ENCODE assay signal across 9 cellular contexts in genomic region chr12:120242971-120243699, GRCh38. TPM values are rescaled to one million over a fixed set of nuclear protein-coding genes. Genes with fewer than 3 reads are reported as not detected.
DNase-seq lines count a peak whose midpoint lies in the region; ATAC-seq and TF ChIP-seq lines count a peak whose summit lies in the region.
"Had no signal": no experiment of that assay in that cellular context is flagged by ENCODE, and none has a peak within 500 bp of the region (broad histone marks: within the 10 kb centered on the region; RNA-seq: fewer than 3 reads in every experiment).

No MANE protein-coding gene starts in this region.

- H3K36me3 ChIP-seq in A673 (ENCODE audit: insufficient read depth, low read length, poor library complexity, severe bottlenecking): no peaks in the 10 kb centered on the region
- H3K36me3 ChIP-seq in Panc1 (ENCODE audit: control insufficient read depth, insufficient read depth, low read length): no peaks in the 10 kb centered on the region; the same call in 1 of the 2 replicates
- no peaks in the 10 kb centered on the region for H3K36me3 ChIP-seq in liver (ENCODE audit: control insufficient read depth in 4 of 4, insufficient read depth in 3 of 4, low read depth in 1 of 4, low read length in 3 of 4)

- no peaks in the 10 kb centered on the region for H3K9me3 ChIP-seq in A673 (ENCODE audit: low read depth, low read length, poor library complexity, severe bottlenecking)
- H3K9me3 ChIP-seq in Panc1 (ENCODE audit: control insufficient read depth, insufficient read depth, low read depth, low read length): no peaks in the 10 kb centered on the region
- no peaks in the 10 kb centered on the region for H3K9me3 ChIP-seq in liver (ENCODE audit: control insufficient read depth in 4 of 4, low read length in 3 of 4)

- H3K27ac ChIP-seq in A673 (ENCODE audit: low read depth, low read length, poor library complexity, severe bottlenecking) (no peak overlapping the region), Panc1 (ENCODE audit: low read length) (peak overlapping the region; percentile 87), liver (ENCODE audit: low read depth in 1 of 2, low read length in 2 of 2) (peak overlapping the region; percentile 47 to 51)

- in situ Hi-C loops in Panc1 (cut with HindIII; ENCODE audit: low pct_unique_long_range_greater_than_20kb, low sequenced_read_pairs): no loop called here

- no peak overlapping the region for H3K9ac ChIP-seq in liver (ENCODE audit: low read depth in 1 of 2, low read length in 2 of 2)

- WGBS in liver: 87% methylated on average over 8 of the region's 8 CpGs

- H3K4me1 ChIP-seq in A673 (ENCODE audit: insufficient read depth, low read length, poor library complexity, severe bottlenecking): peaks cover 36% of the 10 kb centered on the region
- peaks cover 95% of the 10 kb centered on the region for H3K4me1 ChIP-seq in Panc1 (ENCODE audit: control insufficient read depth, insufficient read depth, low read length)
- peaks cover 6 to 37% (median 23%) of the 10 kb centered on the region in 4 donors for H3K4me1 ChIP-seq in liver (ENCODE audit: control insufficient read depth in 4 of 4, insufficient read depth in 4 of 4, low read length in 3 of 4)

- ATAC-seq in Panc1 (no peak), HG03095 (IDR thresholded peaks at IDR 0.05; ENCODE audit: unreplicated experiment) (no peak), HG03097 (IDR thresholded peaks at IDR 0.05; ENCODE audit: low FRiP score, unreplicated experiment) (no peak)
- ATAC-seq: PC-3 had no signal

- intact Hi-C loops in A673 (cut with micrococcal nuclease; ENCODE audit: unreplicated experiment) (no loop called here), Panc1 (cut with micrococcal nuclease; ENCODE audit: unreplicated experiment) (no loop called here)

- peak; percentile 51 for DNase-seq in A673 (ENCODE audit: low spot score)
- no peak for DNase-seq in Panc1 (ENCODE audit: low read depth, low spot score)
- no peak for DNase-seq in SW 1271 (lab: John Stamatoyannopoulos, UW)
- DNase-seq: effector CD4-positive, alpha-beta T cell; PC-3 had no signal

- no peak for TF ChIP-seq CTCF in A673 (conservative IDR thresholded peaks at IDR 0.05; ENCODE audit: low read depth, low read length)
- no peak for TF ChIP-seq CTCF in Panc1 (IDR thresholded peaks at IDR 0.05)
- TF ChIP-seq CTCF in liver (IDR thresholded peaks at IDR 0.05; ENCODE audit: low read depth, low read length, missing input control): no peak

- H3K27me3 ChIP-seq in A673 (replicated peaks; ENCODE audit: insufficient read depth, low read depth, low read length, poor library complexity): no peaks in the 10 kb centered on the region
- H3K27me3 ChIP-seq in Panc1 (ENCODE audit: control insufficient read depth, insufficient read depth, low read length): no peaks in the 10 kb centered on the region
- H3K27me3 ChIP-seq in liver (ENCODE audit: control insufficient read depth in 4 of 4, insufficient read depth in 4 of 4, low read length in 3 of 4): no peaks in the 10 kb centered on the region

- CTCF ChIA-PET in A673 (lab: Charles Lee) (interaction anchor here (0.5 to 1.6 kb wide), 2 partner anchors 8 to 14 kb away, joined by 3 to 4 read pairs; no protein-coding TSS in a partner anchor), Panc1 (lab: Charles Lee) (interaction anchor here (0.5 to 1.1 kb wide), 3 partner anchors 15 to 1347 kb away, joined by 3 to 8 read pairs (median 4); no protein-coding TSS in a partner anchor)

- BruUV-seq in A673 (replicated peaks; lab: Mats Ljungman, UMichigan): no TSS peak
- no TSS peak for BruUV-seq in Panc1 (replicated peaks; lab: Mats Ljungman, UMichigan)

- no peak for TF ChIP-seq RAD21 in liver (IDR thresholded peaks at IDR 0.05)

- POLR2A ChIA-PET in A673 (lab: Charles Lee; ENCODE audit: low non-redundant PET) (no interaction called here), Panc1 (lab: Charles Lee) (interaction anchor here (0.5 to 1.0 kb wide), 3 partner anchors 42 to 329 kb away, joined by 3 to 17 read pairs (median 3); partner anchors contain the start of gene RPLP0)

- H3K4me3 ChIP-seq in A673 (ENCODE audit: low read depth, low read length, poor library complexity, severe bottlenecking): no peak overlapping the region
- H3K4me3 ChIP-seq in Panc1 (ENCODE audit: low read depth in 2 of 2, low read length in 2 of 2): no peak overlapping the region
- no peak overlapping the region for H3K4me3 ChIP-seq in liver (ENCODE audit: low read depth in 1 of 3, low read length in 3 of 3)

TF ChIP-seq in liver, 16 proteins besides CTCF, POLR2A, EP300 and RAD21:
- no peak for TF ChIP-seq SP1 (IDR thresholded peaks at IDR 0.05)

RNA-seq across cellular contexts. Expression of gene PXN, which starts 22.4 kb away (rescaled TPM):
- total RNA-seq in A673 (2021): 110 and 127 TPM in 2 replicates
- 484 TPM for total RNA-seq in Panc1 (2021; ENCODE audit: unreplicated experiment)
- 478 TPM for polyA plus RNA-seq in Panc1 (2012; ENCODE audit: insufficient read length)
- 10 to 100 TPM in 1 of 2 donors, 1 to 10 TPM in 1; 6.0 to 13.1 TPM for total RNA-seq in liver
- 10 to 100 TPM; 12.0 to 12.6 TPM for polyA plus RNA-seq in liver

RNA-seq across cellular contexts. Expression of gene RPLP0, which starts 42.2 kb away (rescaled TPM):
- total RNA-seq in A673 (2021): 1,951 and 2,047 TPM in 2 replicates
- 2,628 TPM for total RNA-seq in Panc1 (2021; ENCODE audit: unreplicated experiment)
- 4,062 TPM for polyA plus RNA-seq in Panc1 (2012; ENCODE audit: insufficient read length)
- 1,000 to 10,000 TPM; 1,321 to 1,770 TPM for total RNA-seq in liver
- polyA plus RNA-seq in liver: 1,000 to 10,000 TPM in 1 of 2 donors, 100 to 1,000 TPM in 1; 472 to 1,306 TPM

RNA-seq across cellular contexts. Expression of gene RNU4-2, which starts 48.6 kb away (rescaled TPM):
- total RNA-seq in A673 (2021) (2,640 and 2,668 TPM in 2 replicates), Panc1 (2021; ENCODE audit: unreplicated experiment) (2,061 TPM), liver (under 1 TPM; under 0.01 TPM)
- polyA plus RNA-seq in Panc1 (2012; ENCODE audit: insufficient read length): 6.1 TPM
- polyA plus RNA-seq in liver: 10 to 100 TPM in 1 of 2 donors, not detected in 1; 82.7 TPM
- polyA plus RNA-seq: thymus had no signal

RNA-seq across cellular contexts. Expression of gene GCN1, which starts 48.6 kb away (rescaled TPM):
- 129 and 131 TPM in 2 replicates for total RNA-seq in A673 (2021)
- total RNA-seq in Panc1 (2021; ENCODE audit: unreplicated experiment): 175 TPM
- polyA plus RNA-seq in Panc1 (2012; ENCODE audit: insufficient read length): 125 TPM
- total RNA-seq in liver: 10 to 100 TPM; 38.0 to 78.6 TPM
- polyA plus RNA-seq in liver: 10 to 100 TPM in 1 of 2 donors, 1 to 10 TPM in 1; 7.3 to 13.7 TPM

RNA-seq across cellular contexts. Expression of gene RNU4-1, which starts 49.9 kb away (rescaled TPM):
- total RNA-seq in A673 (2021): 1,130 and 1,293 TPM in 2 replicates
- total RNA-seq in Panc1 (2021; ENCODE audit: unreplicated experiment): 1,565 TPM
- 4.7 TPM for polyA plus RNA-seq in Panc1 (2012; ENCODE audit: insufficient read length)
- under 1 TPM; under 0.01 TPM for total RNA-seq in liver
- polyA plus RNA-seq in liver: 10 to 100 TPM in 1 of 2 donors, not detected in 1; 26.0 TPM
- polyA plus RNA-seq: thymus had no signal

Comparison
In these comparisons a context has a peak if more than half of its experiments do, and no peak if none do; other contexts are left out.
1. RNA of gene RNU4-2, which starts 48.6 kb away (total RNA-seq): 2,640 to 2,668 TPM in A673 and 2,061 TPM in Panc1 (single experiment); under 0.01 TPM in liver; every median in the first group is over 1,000 times any median in the second.